1 cellular context compared by ENCODE assay signal in the genomic region with DNA sequence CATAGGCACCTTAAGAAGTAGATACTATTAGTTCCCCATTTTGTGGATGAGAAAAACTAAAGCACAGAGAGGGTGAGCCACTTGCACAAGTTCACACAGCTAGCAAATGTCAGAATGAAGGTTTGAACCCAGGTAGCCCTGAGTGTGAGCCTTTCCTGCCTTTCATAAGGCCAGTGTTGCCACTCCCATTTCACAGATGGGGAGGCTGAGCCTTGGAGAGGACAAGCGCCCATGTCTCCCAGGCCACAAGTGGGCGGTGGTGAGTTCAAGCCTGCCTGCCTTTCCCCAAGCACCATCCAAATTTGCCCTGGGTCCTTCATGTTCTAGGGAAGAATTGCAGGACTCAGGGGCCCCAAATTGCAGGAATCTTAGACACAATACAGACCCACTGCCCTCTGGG.
TF ChIP-seq lines count a peak whose summit lies in the region.

No MANE protein-coding gene starts in this region.

TF ChIP-seq in A549, 52 proteins besides CTCF, POLR2A, EP300 and RAD21 (continued from another document):
- no peak for TF ChIP-seq HOXB13 (CRISPR knock-in tag; IDR thresholded peaks at IDR 0.05; ENCODE audit: low read depth)
- no peak for TF ChIP-seq EHMT2 (IDR thresholded peaks at IDR 0.05; ENCODE audit: low read depth)
- TF ChIP-seq ZNF302 (CRISPR knock-in tag; IDR thresholded peaks at IDR 0.05), result no peak
- TF ChIP-seq RARB (CRISPR knock-in tag; IDR thresholded peaks at IDR 0.05), result no peak
- TF ChIP-seq, protein P1, sequence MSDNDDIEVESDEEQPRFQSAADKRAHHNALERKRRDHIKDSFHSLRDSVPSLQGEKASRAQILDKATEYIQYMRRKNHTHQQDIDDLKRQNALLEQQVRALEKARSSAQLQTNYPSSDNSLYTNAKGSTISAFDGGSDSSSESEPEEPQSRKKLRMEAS (IDR thresholded peaks at IDR 0.05), result no peak
- no peak for TF ChIP-seq EHF (CRISPR knock-in tag; IDR thresholded peaks at IDR 0.05)
- TF ChIP-seq MAZ (IDR thresholded peaks at IDR 0.05; ENCODE audit: borderline replicate concordance, low read depth, low read length), result no peak
